ENCODE assay signal across 25 cellular contexts in genomic region chr11:115362997-115363396, GRCh38.
DNase-seq lines count a peak whose midpoint lies in the region; ATAC-seq and TF ChIP-seq lines count a peak whose summit lies in the region.
"Had no signal": no experiment of that assay in that cellular context is flagged by ENCODE, and none has a peak within 500 bp of the region (broad histone marks: within the 10 kb centered on the region; RNA-seq: fewer than 3 reads in every experiment).

No MANE protein-coding gene starts in this region.

- peak in 7 of 8 donors; percentile 25 to 73 (median 63) for ATAC-seq in heart right ventricle
- no peak for ATAC-seq in WTC11
- ATAC-seq: K562, PC-3 had no signal

- WGBS in heart right ventricle, 2 donors: 49 to 55% methylated on average over 6 of the region's 6 CpGs

- peaks cover 0 to 1% of the 10 kb centered on the region in 2 donors for H3K27me3 Mint-ChIP-seq in CD8-positive, alpha-beta memory T cell
- no peaks in the 10 kb centered on the region for H3K27me3 Mint-ChIP-seq in WTC11 (ENCODE audit: low read depth)

- no peak for TF ChIP-seq CTCF in heart right ventricle (IDR thresholded peaks at IDR 0.05)
- no peak for TF ChIP-seq CTCF in WTC11 (IDR thresholded peaks at IDR 0.05)

- H3K27ac ChIP-seq in heart right ventricle: peak overlapping the region in 3 of 10 donors; percentile 6 to 39 (median 21)
- H3K27ac ChIP-seq in CD8-positive, alpha-beta memory T cell (ENCODE audit: low read depth, low read length): no peak overlapping the region
- H3K27ac ChIP-seq: SJSA1 had no signal

- no peak overlapping the region for H3K4me3 Mint-ChIP-seq in CD8-positive, alpha-beta memory T cell
- H3K4me3 Mint-ChIP-seq in WTC11: no peak overlapping the region
- H3K4me3 Mint-ChIP-seq: CD14-positive monocyte, HFFc6 had no signal

- POLR2A ChIA-PET in CD8-positive, alpha-beta memory T cell (lab: Charles Lee): no interaction called here
- POLR2A ChIA-PET in WTC11 (lab: Charles Lee): no interaction called here

- H3K36me3 Mint-ChIP-seq in CD8-positive, alpha-beta memory T cell: no peaks in the 10 kb centered on the region
- H3K36me3 Mint-ChIP-seq in WTC11: no peaks in the 10 kb centered on the region
- H3K36me3 Mint-ChIP-seq: CD14-positive monocyte had no signal

- H3K9me3 Mint-ChIP-seq in CD8-positive, alpha-beta memory T cell: no peaks in the 10 kb centered on the region
- H3K9me3 Mint-ChIP-seq in WTC11: no peaks in the 10 kb centered on the region

- peak; percentile 17 for DNase-seq in NCI-H146 (lab: John Stamatoyannopoulos, UW)
- DNase-seq in NCI-H146 treated with DMSO at 0.1 percent for 48 hours (lab: John Stamatoyannopoulos, UW; ENCODE audit: unreplicated experiment): no peak
- peak; percentile 81 for DNase-seq in G401 (ENCODE audit: low spot score)
- DNase-seq in heart right ventricle: peak in 1 of 2 donors; percentile 15
- DNase-seq in pons (ENCODE audit: low spot score): peak; percentile 19
- no peak for DNase-seq in CD8-positive, alpha-beta memory T cell
- DNase-seq in WTC11 (ENCODE audit: low spot score): no peak
- DNase-seq: 8988T, ACHN, BE2C, Calu3, GOT3, HFFc6, MG63, NCI-H1105 treated with DMSO at 0.1 percent for 48 hours, NCI-H1694 treated with DMSO at 0.1 percent for 48 hours, NCI-H2081 treated with DMSO at 0.1 percent for 48 hours, NCI-H2171, NCI-H226, NCI-H510A, PC-3 had no signal

- peaks cover 0 to 27% (median 3%) of the 10 kb centered on the region in 9 donors for H3K4me1 ChIP-seq in heart right ventricle
- no peaks in the 10 kb centered on the region for H3K4me1 ChIP-seq in CD8-positive, alpha-beta memory T cell (ENCODE audit: insufficient read depth, low read length)
- H3K4me1 ChIP-seq: HAP-1, SJSA1 had no signal

- no peaks in the 10 kb centered on the region for H3K4me1 Mint-ChIP-seq in CD8-positive, alpha-beta memory T cell
- peaks cover 11% of the 10 kb centered on the region for H3K4me1 Mint-ChIP-seq in WTC11
- H3K4me1 Mint-ChIP-seq: CD14-positive monocyte had no signal

- H3K36me3 ChIP-seq in heart right ventricle: no peaks in the 10 kb centered on the region
- no peaks in the 10 kb centered on the region for H3K36me3 ChIP-seq in CD8-positive, alpha-beta memory T cell (ENCODE audit: insufficient read depth, low read length)
- H3K36me3 ChIP-seq: BE2C, HAP-1, MG63, SJSA1 had no signal

- in situ Hi-C loops in G401 (cut with HindIII; ENCODE audit: low sequenced_read_pairs): no loop called here

- no peak overlapping the region for H3K4me3 ChIP-seq in heart right ventricle
- H3K4me3 ChIP-seq in CD8-positive, alpha-beta memory T cell (ENCODE audit: low read length): no peak overlapping the region
- H3K4me3 ChIP-seq: HAP-1, K562, MG63, SJSA1 had no signal

- no peaks in the 10 kb centered on the region for H3K9me3 ChIP-seq in heart right ventricle
- no peaks in the 10 kb centered on the region for H3K9me3 ChIP-seq in CD8-positive, alpha-beta memory T cell (ENCODE audit: low read length)
- H3K9me3 ChIP-seq: BE2C, HAP-1, MG63, SJSA1 had no signal

- intact Hi-C loops in heart right ventricle (cut with DNase I): loop anchor here in 1 of 10 donors (10.0 kb wide), 1 partner anchor 142 kb away; the partner anchor contains the start of gene CADM1

- no peaks in the 10 kb centered on the region for H3K27me3 ChIP-seq in heart right ventricle
- H3K27me3 ChIP-seq in CD8-positive, alpha-beta memory T cell (ENCODE audit: insufficient read depth, low read length, poor library complexity, severe bottlenecking): no peaks in the 10 kb centered on the region
- H3K27me3 ChIP-seq: BE2C, MG63, SJSA1 had no signal

- H3K27ac Mint-ChIP-seq in CD8-positive, alpha-beta memory T cell: no peak overlapping the region
- H3K27ac Mint-ChIP-seq in WTC11: no peak overlapping the region
- H3K27ac Mint-ChIP-seq: CD14-positive monocyte, HFFc6 had no signal

- CTCF ChIA-PET in CD8-positive, alpha-beta memory T cell (lab: Charles Lee): no interaction called here
- CTCF ChIA-PET in WTC11 (lab: Charles Lee): interaction anchor here (0.6 kb wide), 2 partner anchors 624 to 919 kb away, joined by 3 to 5 read pairs; no protein-coding TSS in a partner anchor

TF ChIP-seq in WTC11, 78 proteins besides CTCF, POLR2A, EP300 and RAD21:
- TF ChIP-seq, protein P1, sequence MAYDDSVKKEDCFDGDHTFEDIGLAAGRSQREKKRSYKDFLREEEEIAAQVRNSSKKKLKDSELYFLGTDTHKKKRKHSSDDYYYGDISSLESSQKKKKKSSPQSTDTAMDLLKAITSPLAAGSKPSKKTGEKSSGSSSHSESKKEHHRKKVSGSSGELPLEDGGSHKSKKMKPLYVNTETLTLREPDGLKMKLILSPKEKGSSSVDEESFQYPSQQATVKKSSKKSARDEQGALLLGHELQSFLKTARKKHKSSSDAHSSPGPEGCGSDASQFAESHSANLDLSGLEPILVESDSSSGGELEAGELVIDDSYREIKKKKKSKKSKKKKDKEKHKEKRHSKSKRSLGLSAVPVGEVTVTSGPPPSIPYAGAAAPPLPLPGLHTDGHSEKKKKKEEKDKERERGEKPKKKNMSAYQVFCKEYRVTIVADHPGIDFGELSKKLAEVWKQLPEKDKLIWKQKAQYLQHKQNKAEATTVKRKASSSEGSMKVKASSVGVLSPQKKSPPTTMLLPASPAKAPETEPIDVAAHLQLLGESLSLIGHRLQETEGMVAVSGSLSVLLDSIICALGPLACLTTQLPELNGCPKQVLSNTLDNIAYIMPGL (CRISPR knock-in tag; IDR thresholded peaks at IDR 0.05): no peak
- TF ChIP-seq ZNF263 (CRISPR knock-in tag; IDR thresholded peaks at IDR 0.05; ENCODE audit: low read depth) (no peak), E2F5 (CRISPR knock-in tag; IDR thresholded peaks at IDR 0.05) (no peak), EMX1 (CRISPR knock-in tag; IDR thresholded peaks at IDR 0.05) (no peak), MXD4 (CRISPR knock-in tag; IDR thresholded peaks at IDR 0.05; ENCODE audit: borderline replicate concordance) (no peak)

Comparison
In these comparisons a context has a peak if more than half of its experiments do, and no peak if none do; other contexts are left out.
1. DNase-seq: peak in NCI-H146 (single experiment), G401 (single experiment) and pons (single experiment); none in NCI-H146 treated with DMSO at 0.1 percent for 48 hours (single experiment), CD8-positive, alpha-beta memory T cell (0 of 5) and WTC11 (single experiment).